In genomic region chrX:36642052-36642451, GRCh38 we compare ENCODE assay signal across 4 cellular contexts.
TF ChIP-seq lines count a peak whose summit lies in the region.

No MANE protein-coding gene starts in this region.

TF ChIP-seq in GM23338, 12 proteins besides CTCF, POLR2A, EP300 and RAD21:
- TF ChIP-seq EZH2phosphoT487 (IDR thresholded peaks at IDR 0.05; ENCODE audit: unreplicated experiment) = no peak
TF ChIP-seq in GM23338: peak in this region for 0.

TF ChIP-seq in H1, 55 proteins besides CTCF, POLR2A, EP300 and RAD21:
- TF ChIP-seq BCL11A (IDR thresholded peaks at IDR 0.05; ENCODE audit: low read depth in 2 of 2, low read length in 2 of 2) (no peak), RXRA (IDR thresholded peaks at IDR 0.05; ENCODE audit: insufficient read depth, low read depth, low read length) (no peak), SUZ12 (IDR thresholded peaks at IDR 0.05; ENCODE audit: low read length) (no peak), BRCA1 (IDR thresholded peaks at IDR 0.05; ENCODE audit: low read depth, low read length) (no peak), E2F6 (IDR thresholded peaks at IDR 0.05) (no peak), ATF3 (IDR thresholded peaks at IDR 0.05; ENCODE audit: insufficient read depth, low read depth, low read length) (no peak), RBBP5 (IDR thresholded peaks at IDR 0.05; ENCODE audit: borderline replicate concordance, low read depth, low read length) (no peak), YY1 (IDR thresholded peaks at IDR 0.05; ENCODE audit: low read depth, low read length) (no peak), MAX (IDR thresholded peaks at IDR 0.05) (no peak), USF2 (IDR thresholded peaks at IDR 0.05; ENCODE audit: low read length) (no peak), NANOG (IDR thresholded peaks at IDR 0.05; ENCODE audit: insufficient read depth, low read depth, low read length, poor library complexity, severe bottlenecking) (no peak), EZH2 (IDR thresholded peaks at IDR 0.05; ENCODE audit: low read depth, low read length, severe bottlenecking) (no peak), SIX5 (IDR thresholded peaks at IDR 0.05; ENCODE audit: low read depth, low read length) (no peak), HDAC6 (IDR thresholded peaks at IDR 0.05; ENCODE audit: low read depth, low read length) (no peak)

TF ChIP-seq in GM12891, 5 proteins besides CTCF, POLR2A, EP300 and RAD21:
- TF ChIP-seq PAX5 (IDR thresholded peaks at IDR 0.05; ENCODE audit: insufficient read depth, low read length, severe bottlenecking) (no peak), POLR2AphosphoS5 (IDR thresholded peaks at IDR 0.05; ENCODE audit: low read depth, low read length) (no peak), SPI1 (IDR thresholded peaks at IDR 0.05; ENCODE audit: low read depth, low read length) (no peak), POU2F2 (IDR thresholded peaks at IDR 0.05; ENCODE audit: low read depth, low read length) (no peak), TAF1 (IDR thresholded peaks at IDR 0.05; ENCODE audit: low read depth, low read length) (no peak)

TF ChIP-seq in SK-N-SH treated with all-trans-retinoic acid at 6 μM for 48 hours, 23 proteins besides CTCF, POLR2A, EP300 and RAD21:
- TF ChIP-seq CREB5 (CRISPR knock-in tag; IDR thresholded peaks at IDR 0.05; ENCODE audit: low read depth) = no peak
- no peak for TF ChIP-seq RARB (CRISPR knock-in tag; IDR thresholded peaks at IDR 0.05)
- TF ChIP-seq POU6F1 (CRISPR knock-in tag; IDR thresholded peaks at IDR 0.05; ENCODE audit: borderline replicate concordance, low read depth) = no peak
- no peak for TF ChIP-seq GLIS3 (CRISPR knock-in tag; IDR thresholded peaks at IDR 0.05)
- no peak for TF ChIP-seq ZFP30 (CRISPR knock-in tag; IDR thresholded peaks at IDR 0.05)
- TF ChIP-seq ISL1 (CRISPR knock-in tag; IDR thresholded peaks at IDR 0.05) = no peak
- no peak for TF ChIP-seq CSDC2 (CRISPR knock-in tag; IDR thresholded peaks at IDR 0.05)
- no peak for TF ChIP-seq PATZ1 (CRISPR knock-in tag; IDR thresholded peaks at IDR 0.05; ENCODE audit: borderline replicate concordance)
